Comparison of ENCODE assay signal across 18 cellular contexts in genomic region chr4:47696823-47697222, GRCh38.
"Had no signal": no experiment of that assay in that cellular context is flagged by ENCODE, and none has a peak within 500 bp of the region (broad histone marks: within the 10 kb centered on the region; RNA-seq: fewer than 3 reads in every experiment).

No MANE protein-coding gene starts in this region.

- H3K4me2 ChIP-seq: SK-N-SH had no signal

- H3K9ac ChIP-seq: SK-N-SH had no signal

- H3K9me3 ChIP-seq: Peyer's patch, SK-N-SH had no signal

- H3K9me2 ChIP-seq: SK-N-SH had no signal

- H3K27ac ChIP-seq: Peyer's patch had no signal

- H3K36me3 ChIP-seq: Peyer's patch had no signal

- H3K27me3 ChIP-seq: Peyer's patch had no signal

- H3K4me3 ChIP-seq: Peyer's patch had no signal

- ATAC-seq: PC-3 had no signal

- DNase-seq: KBM-7; NCI-H1092; NCI-H1105 treated with DMSO at 0.1 percent for 48 hours; NCI-H1417 treated with DMSO at 0.1 percent for 48 hours; NCI-H146; NCI-H1694 treated with DMSO at 0.1 percent for 48 hours; NCI-H1930; NCI-H2081; NCI-H2107; NCI-H2227 treated with DMSO at 0.1 percent for 48 hours; NCI-H524; NCI-H526 treated with DMSO at 0.1 percent for 48 hours; NCI-H774; NK-92 treated with Interleukin-12 subunit alpha and Interleukin-12 subunit beta, amount 100 ng/mL, for 24 hours; PC-3; Peyer's patch; SHP77; SK-N-SH had no signal

- H3K4me1 ChIP-seq: Peyer's patch had no signal
